In the genomic region with DNA sequence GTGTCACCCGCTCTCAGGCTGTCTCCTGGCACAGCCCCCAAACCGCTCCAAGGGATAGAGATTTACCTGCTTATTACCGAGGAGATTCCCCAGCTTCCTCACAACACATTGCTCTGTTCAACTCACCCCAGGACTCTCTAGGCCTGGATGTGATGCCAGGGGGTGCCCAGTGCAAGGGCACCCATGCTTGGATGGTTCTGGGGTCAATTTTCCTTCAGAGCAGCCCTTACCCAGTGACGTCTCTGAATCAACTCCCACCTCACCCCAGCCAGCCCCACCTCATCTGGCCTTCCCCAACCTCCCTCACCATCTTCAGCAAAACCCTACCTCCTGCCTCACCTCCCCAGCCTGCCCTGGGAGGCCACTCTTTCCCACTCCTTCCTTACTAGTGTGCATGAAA, we compare ENCODE assay signal across 6 cellular contexts.
"Had no signal": no experiment of that assay in that cellular context is flagged by ENCODE, and none has a peak within 500 bp of the region (broad histone marks: within the 10 kb centered on the region; RNA-seq: fewer than 3 reads in every experiment).

No MANE protein-coding gene starts in this region.

- ATAC-seq: HepG2, K562 had no signal

- H3K27ac Mint-ChIP-seq: IgD-negative memory B cell had no signal

- H3K27me3 Mint-ChIP-seq: IgD-negative memory B cell had no signal

- DNase-seq: IMR-90, KBM-7, KG1 had no signal

- H3K4me1 Mint-ChIP-seq: IgD-negative memory B cell had no signal

- H3K4me3 Mint-ChIP-seq: IgD-negative memory B cell had no signal
